In genomic region chr1:167928457-167928852, GRCh38 we compare ENCODE assay signal across 18 cellular contexts.
"Had no signal": no experiment of that assay in that cellular context is flagged by ENCODE, and none has a peak within 500 bp of the region (broad histone marks: within the 10 kb centered on the region; RNA-seq: fewer than 3 reads in every experiment).

No MANE protein-coding gene starts in this region.

- H3K36me3 ChIP-seq: breast epithelium, gastroesophageal sphincter, neutrophil had no signal

- H3K27ac ChIP-seq: breast epithelium, epithelial cell of prostate, gastroesophageal sphincter, neutrophil, skin epidermis had no signal

- H3K9me3 ChIP-seq: breast epithelium, gastroesophageal sphincter, mucosa of descending colon, neutrophil had no signal

- DNase-seq: activated naive CD4-positive, alpha-beta T cell treated with anti-CD3 and anti-CD28 coated beads for 36 hours; activated naive CD8-positive, alpha-beta T cell treated with anti-CD3 and anti-CD28 coated beads, Interleukin-2, amount 50 U/mL, for 24 hours; activated T-cell treated with anti-CD3 and anti-CD28 coated beads for 4 hours; aorta; dermis blood vessel endothelial cell; effector memory CD8-positive, alpha-beta T cell; mammary epithelial cell; naive thymus-derived CD8-positive, alpha-beta T cell; stimulated activated CD4-positive, alpha-beta T cell treated with anti-CD3 and anti-CD28 coated beads, Interleukin-4, amount 100 ng/mL, for 24 hours; stimulated activated naive CD8-positive, alpha-beta T cell treated with anti-CD3 and anti-CD28 coated beads, Interleukin-15, Interleukin-2, amounts not matched to agents 100 U/mL and 50 U/mL, for 24 hours had no signal

- H3K27me3 ChIP-seq: breast epithelium, gastroesophageal sphincter, neutrophil had no signal

- ATAC-seq: activated CD4-positive, CD25-positive, alpha-beta regulatory T cell treated with anti-CD3 and anti-CD28 coated beads, Interleukin-2, amount 50 U/mL, for 24 hours; activated naive CD8-positive, alpha-beta T cell treated with anti-CD3 and anti-CD28 coated beads, Interleukin-2, amount 50 U/mL, for 24 hours; activated T-helper 17 cell treated with anti-CD3 and anti-CD28 coated beads, Interleukin-2, amount 50 U/mL, for 72 hours; effector memory CD8-positive, alpha-beta T cell; gastroesophageal sphincter; mucosa of descending colon; naive thymus-derived CD8-positive, alpha-beta T cell; stimulated activated naive CD8-positive, alpha-beta T cell treated with anti-CD3 and anti-CD28 coated beads, Interleukin-15, Interleukin-2, amounts not matched to agents 100 U/mL and 50 U/mL, for 24 hours had no signal

- H3K4me3 ChIP-seq: breast epithelium, gastroesophageal sphincter, mucosa of descending colon, skin epidermis had no signal
